Comparison of ENCODE assay signal across 8 cellular contexts in the genomic region with DNA sequence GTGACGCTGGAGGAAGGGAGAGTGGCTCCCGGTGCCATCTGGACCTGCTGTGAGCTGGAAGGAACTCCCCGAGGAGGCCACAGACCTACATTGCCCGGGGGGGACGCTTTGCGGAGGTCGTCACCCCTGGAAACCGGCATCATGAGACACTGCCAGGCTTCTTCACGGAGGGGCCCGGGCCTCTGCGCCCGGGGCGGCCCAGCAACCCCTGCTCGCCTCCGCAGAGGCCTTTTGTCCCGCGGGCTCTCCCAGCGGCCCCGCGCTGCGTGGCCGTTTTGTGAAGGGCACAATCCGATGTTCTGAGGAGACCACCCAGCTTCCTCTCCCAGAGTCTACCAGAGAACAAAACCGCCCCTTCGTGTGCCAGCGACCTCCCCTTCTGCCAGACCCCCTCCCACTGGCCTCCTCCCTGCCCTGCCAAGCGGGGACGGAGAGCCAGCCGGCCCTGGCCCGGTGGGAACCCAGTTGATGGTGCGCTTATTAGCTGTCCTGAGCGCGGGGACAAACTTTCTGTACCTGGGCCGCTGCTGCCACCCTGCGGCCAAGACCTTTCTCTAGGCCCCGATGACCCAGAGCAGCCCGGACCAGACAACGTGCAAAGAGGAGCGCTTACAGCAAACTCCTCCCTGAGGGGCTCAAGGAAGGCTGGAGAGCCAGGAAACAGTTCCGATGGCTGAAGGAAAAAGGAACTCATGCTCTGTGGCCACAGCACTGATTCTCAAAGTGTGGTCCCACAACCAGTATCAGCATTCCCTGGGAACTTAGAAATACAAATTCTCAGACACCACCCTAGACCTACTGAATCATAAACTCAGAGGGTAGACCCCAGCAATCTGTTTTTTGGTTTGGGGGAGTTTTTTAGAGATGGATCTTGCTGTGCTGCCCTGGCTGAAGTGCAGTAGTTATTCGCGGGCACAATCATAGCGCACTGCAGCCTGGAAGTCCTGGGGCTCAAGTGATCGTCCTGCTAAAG.
DNase-seq lines count a peak whose midpoint lies in the region; ATAC-seq and TF ChIP-seq lines count a peak whose summit lies in the region.

No MANE protein-coding gene starts in this region.

- no peaks in the 10 kb centered on the region for H3K9me2 ChIP-seq in PC-3 (replicated peaks; ENCODE audit: low read length)

- no peaks in the 10 kb centered on the region for H3F3A ChIP-seq in PC-3 (ENCODE audit: low read length, unreplicated experiment)

- H4K20me1 ChIP-seq in PC-3 (ENCODE audit: low read length): no peaks in the 10 kb centered on the region

- no peaks in the 10 kb centered on the region for H3K27me3 ChIP-seq in PC-3 (ENCODE audit: low read length)

- no peak overlapping the region for H3K27ac ChIP-seq in PC-3 (ENCODE audit: low read length)

- peak; percentile 90 for TF ChIP-seq CTCF in PC-3 (conservative IDR thresholded peaks at IDR 0.05; ENCODE audit: low read depth, low read length)
- peak; percentile 75 for TF ChIP-seq CTCF in astrocyte of the cerebellum (IDR thresholded peaks at IDR 0.05; ENCODE audit: low read depth, low read length, missing control alignments)

- in situ Hi-C loops in astrocyte of the cerebellum (cut with HindIII; ENCODE audit: low sequenced_read_pairs): no loop called here

- no TSS peak for BruUV-seq in PC-3 (replicated peaks; lab: Mats Ljungman, UMichigan)

- intact Hi-C loops in PC-3 (cut with micrococcal nuclease): loop anchor here (1.0 to 10.0 kb wide), 2 partner anchors 186 to 518 kb away; no protein-coding TSS in a partner anchor

- CTCF ChIA-PET in PC-3 (lab: Charles Lee): interaction anchor here (0.6 to 2.5 kb wide), 3 partner anchors 275 to 1770 kb away, joined by 3 to 30 read pairs (median 4); no protein-coding TSS in a partner anchor

- H3K4me3 ChIP-seq in PC-3 (ENCODE audit: low read length) (0 out of 2 replicates have a peak overlapping the region, but pooled peaks have one; percentile 39), astrocyte of the cerebellum (ENCODE audit: low read depth, low read length) (no peak overlapping the region)

- POLR2A ChIA-PET in PC-3 (lab: Charles Lee; ENCODE audit: unreplicated experiment): no interaction called here

- H3K9ac ChIP-seq in PC-3 (ENCODE audit: low read length): no peak overlapping the region

- H3K9me3 ChIP-seq in PC-3 (ENCODE audit: low read length): no peaks in the 10 kb centered on the region

- DNase-seq in COLO668 (lab: John Stamatoyannopoulos, UW; ENCODE audit: unreplicated experiment): peak; percentile 51
- DNase-seq in GM19240 (ENCODE audit: insufficient read length, low spot score): peak; percentile 52
- DNase-seq in PC-3: peak; percentile 83
- DNase-seq in astrocyte of the cerebellum (ENCODE audit: low read depth): peak; percentile 51
- DNase-seq in hypothalamus (lab: John Stamatoyannopoulos, UW): peak; percentile 39 to 98 (median 79)
- DNase-seq in putamen (ENCODE audit: low spot score): peak; percentile 81

- peak overlapping the region; percentile 40; the same call in 1 of the 2 replicates for H2AFZ ChIP-seq in PC-3 (ENCODE audit: low read length)

- H3K4me2 ChIP-seq in PC-3 (ENCODE audit: low read length): peak overlapping the region; percentile 69

- no peaks in the 10 kb centered on the region for H3K79me2 ChIP-seq in PC-3 (ENCODE audit: low read length)

- H3K4me1 ChIP-seq in PC-3 (ENCODE audit: insufficient read depth, low read length): peaks cover 8% of the 10 kb centered on the region; the same call in 1 of the 2 replicates

- no peaks in the 10 kb centered on the region for H3K36me3 ChIP-seq in PC-3 (ENCODE audit: low read depth, low read length)

- ATAC-seq in HG03196 (IDR thresholded peaks at IDR 0.05; ENCODE audit: unreplicated experiment) (peak; percentile 62), PC-3 (peak; percentile 59), HG03025 (IDR thresholded peaks at IDR 0.05; ENCODE audit: low FRiP score, unreplicated experiment) (no peak)
